In the genomic region with DNA sequence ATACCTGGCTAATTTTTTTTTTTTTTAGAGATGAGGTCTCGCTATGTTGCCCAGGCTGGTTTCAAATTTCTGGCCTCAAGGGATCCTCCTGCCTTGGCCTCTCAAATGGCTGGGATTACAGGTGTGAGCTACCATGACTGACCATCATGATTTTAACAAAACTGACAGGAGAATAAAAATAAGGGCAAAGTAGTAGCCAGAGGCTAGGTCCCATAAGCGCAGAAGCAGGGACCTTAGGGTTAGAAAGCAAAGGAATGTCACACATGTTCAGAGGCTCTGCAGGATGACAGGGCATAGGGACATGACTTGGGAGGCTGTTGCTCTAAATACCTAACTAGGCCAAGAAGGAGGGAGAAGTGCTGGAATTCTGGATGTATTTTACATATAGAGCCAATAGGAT, we compare ENCODE assay signal across 2 cellular contexts.
TF ChIP-seq lines count a peak whose summit lies in the region.

No MANE protein-coding gene starts in this region.

TF ChIP-seq in HCT116, 20 proteins besides CTCF, POLR2A, EP300 and RAD21:
- TF ChIP-seq, protein P1, sequence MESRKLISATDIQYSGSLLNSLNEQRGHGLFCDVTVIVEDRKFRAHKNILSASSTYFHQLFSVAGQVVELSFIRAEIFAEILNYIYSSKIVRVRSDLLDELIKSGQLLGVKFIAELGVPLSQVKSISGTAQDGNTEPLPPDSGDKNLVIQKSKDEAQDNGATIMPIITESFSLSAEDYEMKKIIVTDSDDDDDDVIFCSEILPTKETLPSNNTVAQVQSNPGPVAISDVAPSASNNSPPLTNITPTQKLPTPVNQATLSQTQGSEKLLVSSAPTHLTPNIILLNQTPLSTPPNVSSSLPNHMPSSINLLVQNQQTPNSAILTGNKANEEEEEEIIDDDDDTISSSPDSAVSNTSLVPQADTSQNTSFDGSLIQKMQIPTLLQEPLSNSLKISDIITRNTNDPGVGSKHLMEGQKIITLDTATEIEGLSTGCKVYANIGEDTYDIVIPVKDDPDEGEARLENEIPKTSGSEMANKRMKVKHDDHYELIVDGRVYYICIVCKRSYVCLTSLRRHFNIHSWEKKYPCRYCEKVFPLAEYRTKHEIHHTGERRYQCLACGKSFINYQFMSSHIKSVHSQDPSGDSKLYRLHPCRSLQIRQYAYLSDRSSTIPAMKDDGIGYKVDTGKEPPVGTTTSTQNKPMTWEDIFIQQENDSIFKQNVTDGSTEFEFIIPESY (IDR thresholded peaks at IDR 0.05; ENCODE audit: extremely low read depth, insufficient replicate concordance, low read length), result no peak
- TF ChIP-seq POLR2AphosphoS5 (IDR thresholded peaks at IDR 0.05; ENCODE audit: low read depth, low read length) (no peak), CEBPB (IDR thresholded peaks at IDR 0.05; ENCODE audit: low read depth) (no peak), SIN3A (IDR thresholded peaks at IDR 0.05; ENCODE audit: low read depth) (no peak), CBX3 (IDR thresholded peaks at IDR 0.05; ENCODE audit: low read depth) (no peak), EGR1 (IDR thresholded peaks at IDR 0.05; ENCODE audit: low read depth) (no peak), SP1 (IDR thresholded peaks at IDR 0.05; ENCODE audit: low read depth) (no peak), MAX (IDR thresholded peaks at IDR 0.05) (no peak), JUND (IDR thresholded peaks at IDR 0.05) (no peak), SRF (IDR thresholded peaks at IDR 0.05; ENCODE audit: low read depth) (no peak), FOSL1 (IDR thresholded peaks at IDR 0.05; ENCODE audit: low read depth) (no peak), YY1 (IDR thresholded peaks at IDR 0.05; ENCODE audit: extremely low read depth, insufficient replicate concordance, low read depth, low read length) (no peak), EZH2phosphoT487 (IDR thresholded peaks at IDR 0.05; ENCODE audit: borderline replicate concordance) (no peak)
- TF ChIP-seq, protein P2, sequence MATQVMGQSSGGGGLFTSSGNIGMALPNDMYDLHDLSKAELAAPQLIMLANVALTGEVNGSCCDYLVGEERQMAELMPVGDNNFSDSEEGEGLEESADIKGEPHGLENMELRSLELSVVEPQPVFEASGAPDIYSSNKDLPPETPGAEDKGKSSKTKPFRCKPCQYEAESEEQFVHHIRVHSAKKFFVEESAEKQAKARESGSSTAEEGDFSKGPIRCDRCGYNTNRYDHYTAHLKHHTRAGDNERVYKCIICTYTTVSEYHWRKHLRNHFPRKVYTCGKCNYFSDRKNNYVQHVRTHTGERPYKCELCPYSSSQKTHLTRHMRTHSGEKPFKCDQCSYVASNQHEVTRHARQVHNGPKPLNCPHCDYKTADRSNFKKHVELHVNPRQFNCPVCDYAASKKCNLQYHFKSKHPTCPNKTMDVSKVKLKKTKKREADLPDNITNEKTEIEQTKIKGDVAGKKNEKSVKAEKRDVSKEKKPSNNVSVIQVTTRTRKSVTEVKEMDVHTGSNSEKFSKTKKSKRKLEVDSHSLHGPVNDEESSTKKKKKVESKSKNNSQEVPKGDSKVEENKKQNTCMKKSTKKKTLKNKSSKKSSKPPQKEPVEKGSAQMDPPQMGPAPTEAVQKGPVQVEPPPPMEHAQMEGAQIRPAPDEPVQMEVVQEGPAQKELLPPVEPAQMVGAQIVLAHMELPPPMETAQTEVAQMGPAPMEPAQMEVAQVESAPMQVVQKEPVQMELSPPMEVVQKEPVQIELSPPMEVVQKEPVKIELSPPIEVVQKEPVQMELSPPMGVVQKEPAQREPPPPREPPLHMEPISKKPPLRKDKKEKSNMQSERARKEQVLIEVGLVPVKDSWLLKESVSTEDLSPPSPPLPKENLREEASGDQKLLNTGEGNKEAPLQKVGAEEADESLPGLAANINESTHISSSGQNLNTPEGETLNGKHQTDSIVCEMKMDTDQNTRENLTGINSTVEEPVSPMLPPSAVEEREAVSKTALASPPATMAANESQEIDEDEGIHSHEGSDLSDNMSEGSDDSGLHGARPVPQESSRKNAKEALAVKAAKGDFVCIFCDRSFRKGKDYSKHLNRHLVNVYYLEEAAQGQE (IDR thresholded peaks at IDR 0.05; ENCODE audit: low read depth), result no peak

TF ChIP-seq in WTC11, 78 proteins besides CTCF, POLR2A, EP300 and RAD21:
- TF ChIP-seq ZNF317 (CRISPR knock-in tag; IDR thresholded peaks at IDR 0.05; ENCODE audit: borderline replicate concordance, low read depth), result no peak
